8 cellular contexts compared by ENCODE assay signal in genomic region chr10:119686465-119687191, GRCh38. TPM values are rescaled to one million over a fixed set of nuclear protein-coding genes. Genes with fewer than 3 reads are reported as not detected.
DNase-seq lines count a peak whose midpoint lies in the region; ATAC-seq, FAIRE-seq and TF ChIP-seq lines count a peak whose summit lies in the region.

No MANE protein-coding gene starts in this region.

- CTCF ChIA-PET in WTC11 (lab: Charles Lee), result interaction anchor here (0.7 to 4.3 kb wide), 47 partner anchors 11 to 487 kb away, joined by 3 to 75 read pairs (median 5); partner anchors contain the start of genes BAG3, GRK5, INPP5F and MCMBP

- no peaks in the 10 kb centered on the region; the same call in 1 of the 2 replicates for H3K36me3 Mint-ChIP-seq in WTC11

- POLR2A ChIA-PET in WTC11 (lab: Charles Lee), result interaction anchor here (0.6 to 2.9 kb wide), 11 partner anchors 15 to 173 kb away, joined by 3 to 49 read pairs (median 4); partner anchors contain the start of genes BAG3 and INPP5F

- no peaks in the 10 kb centered on the region for H3K36me3 ChIP-seq in bronchial epithelial cell (ENCODE audit: control insufficient read depth, insufficient read depth, low read length)

- peaks cover 4% of the 10 kb centered on the region; the same call in 1 of the 2 replicates for H3K9me3 Mint-ChIP-seq in WTC11

- H3K27me3 ChIP-seq in bronchial epithelial cell (ENCODE audit: control insufficient read depth, insufficient read depth, low read length), result no peaks in the 10 kb centered on the region

- H3K27ac Mint-ChIP-seq in WTC11, result peak overlapping the region; percentile 100

- H3K4me3 Mint-ChIP-seq in WTC11, result peak overlapping the region; percentile 82

- TF ChIP-seq CTCF in GM12872 (IDR thresholded peaks at IDR 0.05; ENCODE audit: insufficient read depth, low read depth, low read length), result peak; percentile 93
- TF ChIP-seq CTCF in WTC11 (IDR thresholded peaks at IDR 0.05), result peak; percentile 89
- peak; percentile 91 for TF ChIP-seq CTCF in bronchial epithelial cell (IDR thresholded peaks at IDR 0.05; ENCODE audit: insufficient read depth, low read length, severe bottlenecking)

- H3K27me3 Mint-ChIP-seq in WTC11 (ENCODE audit: low read depth), result no peaks in the 10 kb centered on the region

- peak overlapping the region; percentile 30 for H3K4me3 ChIP-seq in bronchial epithelial cell (ENCODE audit: low read depth, low read length)
- peak overlapping the region in 1 of 7 experiments; percentile 6 for H3K4me3 ChIP-seq in skin epidermis

- ATAC-seq in HG02678 (IDR thresholded peaks at IDR 0.05; ENCODE audit: unreplicated experiment) (peak; percentile 87), WTC11 (peak; percentile 29)

- DNase-seq in NCI-H1694 treated with DMSO at 0.1 percent for 48 hours (lab: John Stamatoyannopoulos, UW), result peak; percentile 7
- peak; percentile 77 for DNase-seq in WTC11 (ENCODE audit: low spot score)
- peak; percentile 95 for DNase-seq in bronchial epithelial cell (ENCODE audit: low read depth)
- peak; percentile 85 for DNase-seq in iPS-NIHi11 (ENCODE audit: low spot score)
- no peak for DNase-seq in cortex of kidney (lab: John Stamatoyannopoulos, UW)

- H3K27ac ChIP-seq in skin epidermis, result peak overlapping the region in 18 of 21 experiments; percentile 6 to 79 (median 62)

- FAIRE-seq in bronchial epithelial cell (lab: Jason Lieb, UNC), result no peak

- H3K4me1 Mint-ChIP-seq in WTC11, result peaks cover 28% of the 10 kb centered on the region

TF ChIP-seq in WTC11, 78 proteins besides CTCF, POLR2A, EP300 and RAD21 (continues in another document):
- TF ChIP-seq, protein P1, sequence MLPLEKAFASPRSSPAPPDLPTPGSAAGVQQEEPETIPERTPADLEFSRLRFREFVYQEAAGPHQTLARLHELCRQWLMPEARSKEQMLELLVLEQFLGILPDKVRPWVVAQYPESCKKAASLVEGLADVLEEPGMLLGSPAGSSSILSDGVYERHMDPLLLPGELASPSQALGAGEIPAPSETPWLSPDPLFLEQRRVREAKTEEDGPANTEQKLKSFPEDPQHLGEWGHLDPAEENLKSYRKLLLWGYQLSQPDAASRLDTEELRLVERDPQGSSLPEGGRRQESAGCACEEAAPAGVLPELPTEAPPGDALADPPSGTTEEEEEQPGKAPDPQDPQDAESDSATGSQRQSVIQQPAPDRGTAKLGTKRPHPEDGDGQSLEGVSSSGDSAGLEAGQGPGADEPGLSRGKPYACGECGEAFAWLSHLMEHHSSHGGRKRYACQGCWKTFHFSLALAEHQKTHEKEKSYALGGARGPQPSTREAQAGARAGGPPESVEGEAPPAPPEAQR (CRISPR knock-in tag; IDR thresholded peaks at IDR 0.05), result no peak
- peak; percentile 45; the same call in 1 of the 2 replicates for TF ChIP-seq SP1 (CRISPR knock-in tag; conservative IDR thresholded peaks at IDR 0.05)
- TF ChIP-seq GTF2I (CRISPR knock-in tag; conservative IDR thresholded peaks at IDR 0.05), result peak; percentile 84; the same call in 1 of the 2 replicates
- no peak for TF ChIP-seq IRF2 (CRISPR knock-in tag; IDR thresholded peaks at IDR 0.05; ENCODE audit: borderline replicate concordance, low read depth)
- TF ChIP-seq ELF4 (CRISPR knock-in tag; IDR thresholded peaks at IDR 0.05; ENCODE audit: low read depth), result no peak
- TF ChIP-seq ZNF263 (CRISPR knock-in tag; IDR thresholded peaks at IDR 0.05; ENCODE audit: low read depth), result no peak
- TF ChIP-seq STAT6 (CRISPR knock-in tag; conservative IDR thresholded peaks at IDR 0.05; ENCODE audit: low read depth), result no peak
- TF ChIP-seq EMX1 (CRISPR knock-in tag; IDR thresholded peaks at IDR 0.05), result no peak
- TF ChIP-seq, protein P2, sequence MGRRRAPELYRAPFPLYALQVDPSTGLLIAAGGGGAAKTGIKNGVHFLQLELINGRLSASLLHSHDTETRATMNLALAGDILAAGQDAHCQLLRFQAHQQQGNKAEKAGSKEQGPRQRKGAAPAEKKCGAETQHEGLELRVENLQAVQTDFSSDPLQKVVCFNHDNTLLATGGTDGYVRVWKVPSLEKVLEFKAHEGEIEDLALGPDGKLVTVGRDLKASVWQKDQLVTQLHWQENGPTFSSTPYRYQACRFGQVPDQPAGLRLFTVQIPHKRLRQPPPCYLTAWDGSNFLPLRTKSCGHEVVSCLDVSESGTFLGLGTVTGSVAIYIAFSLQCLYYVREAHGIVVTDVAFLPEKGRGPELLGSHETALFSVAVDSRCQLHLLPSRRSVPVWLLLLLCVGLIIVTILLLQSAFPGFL (CRISPR knock-in tag; IDR thresholded peaks at IDR 0.05; ENCODE audit: borderline replicate concordance), result no peak
- TF ChIP-seq, protein P3, sequence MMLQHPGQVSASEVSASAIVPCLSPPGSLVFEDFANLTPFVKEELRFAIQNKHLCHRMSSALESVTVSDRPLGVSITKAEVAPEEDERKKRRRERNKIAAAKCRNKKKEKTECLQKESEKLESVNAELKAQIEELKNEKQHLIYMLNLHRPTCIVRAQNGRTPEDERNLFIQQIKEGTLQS (CRISPR knock-in tag; conservative IDR thresholded peaks at IDR 0.05), result no peak
- no peak for TF ChIP-seq ZNF512 (CRISPR knock-in tag; IDR thresholded peaks at IDR 0.05; ENCODE audit: borderline replicate concordance)
- TF ChIP-seq NFE2L1 (CRISPR knock-in tag; IDR thresholded peaks at IDR 0.05), result no peak
- TF ChIP-seq, protein P4, sequence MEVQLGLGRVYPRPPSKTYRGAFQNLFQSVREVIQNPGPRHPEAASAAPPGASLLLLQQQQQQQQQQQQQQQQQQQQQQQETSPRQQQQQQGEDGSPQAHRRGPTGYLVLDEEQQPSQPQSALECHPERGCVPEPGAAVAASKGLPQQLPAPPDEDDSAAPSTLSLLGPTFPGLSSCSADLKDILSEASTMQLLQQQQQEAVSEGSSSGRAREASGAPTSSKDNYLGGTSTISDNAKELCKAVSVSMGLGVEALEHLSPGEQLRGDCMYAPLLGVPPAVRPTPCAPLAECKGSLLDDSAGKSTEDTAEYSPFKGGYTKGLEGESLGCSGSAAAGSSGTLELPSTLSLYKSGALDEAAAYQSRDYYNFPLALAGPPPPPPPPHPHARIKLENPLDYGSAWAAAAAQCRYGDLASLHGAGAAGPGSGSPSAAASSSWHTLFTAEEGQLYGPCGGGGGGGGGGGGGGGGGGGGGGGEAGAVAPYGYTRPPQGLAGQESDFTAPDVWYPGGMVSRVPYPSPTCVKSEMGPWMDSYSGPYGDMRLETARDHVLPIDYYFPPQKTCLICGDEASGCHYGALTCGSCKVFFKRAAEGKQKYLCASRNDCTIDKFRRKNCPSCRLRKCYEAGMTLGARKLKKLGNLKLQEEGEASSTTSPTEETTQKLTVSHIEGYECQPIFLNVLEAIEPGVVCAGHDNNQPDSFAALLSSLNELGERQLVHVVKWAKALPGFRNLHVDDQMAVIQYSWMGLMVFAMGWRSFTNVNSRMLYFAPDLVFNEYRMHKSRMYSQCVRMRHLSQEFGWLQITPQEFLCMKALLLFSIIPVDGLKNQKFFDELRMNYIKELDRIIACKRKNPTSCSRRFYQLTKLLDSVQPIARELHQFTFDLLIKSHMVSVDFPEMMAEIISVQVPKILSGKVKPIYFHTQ (CRISPR knock-in tag; IDR thresholded peaks at IDR 0.05), result no peak
- TF ChIP-seq CBFB (CRISPR knock-in tag; IDR thresholded peaks at IDR 0.05; ENCODE audit: low read depth), result no peak
- 0 out of 2 replicates have a peak, but pooled peaks have one; percentile 44 for TF ChIP-seq PRRX2 (CRISPR knock-in tag; IDR thresholded peaks at IDR 0.05)
- TF ChIP-seq, protein P5, sequence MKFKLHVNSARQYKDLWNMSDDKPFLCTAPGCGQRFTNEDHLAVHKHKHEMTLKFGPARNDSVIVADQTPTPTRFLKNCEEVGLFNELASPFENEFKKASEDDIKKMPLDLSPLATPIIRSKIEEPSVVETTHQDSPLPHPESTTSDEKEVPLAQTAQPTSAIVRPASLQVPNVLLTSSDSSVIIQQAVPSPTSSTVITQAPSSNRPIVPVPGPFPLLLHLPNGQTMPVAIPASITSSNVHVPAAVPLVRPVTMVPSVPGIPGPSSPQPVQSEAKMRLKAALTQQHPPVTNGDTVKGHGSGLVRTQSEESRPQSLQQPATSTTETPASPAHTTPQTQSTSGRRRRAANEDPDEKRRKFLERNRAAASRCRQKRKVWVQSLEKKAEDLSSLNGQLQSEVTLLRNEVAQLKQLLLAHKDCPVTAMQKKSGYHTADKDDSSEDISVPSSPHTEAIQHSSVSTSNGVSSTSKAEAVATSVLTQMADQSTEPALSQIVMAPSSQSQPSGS (CRISPR knock-in tag; IDR thresholded peaks at IDR 0.05; ENCODE audit: borderline replicate concordance, low read depth), result no peak

RNA-seq across cellular contexts. Expression of gene BAG3, which starts 35.4 kb away (rescaled TPM):
- total RNA-seq in WTC11 (2021), result 15.7 to 16.8 TPM (median 15.9 TPM) in 3 replicates
- total RNA-seq in bronchial epithelial cell, result 6.4 and 7.1 TPM in 2 replicates

RNA-seq across cellular contexts. Expression of gene INPP5F, which starts 39.2 kb away (rescaled TPM):
- 79.3 to 83.3 TPM (median 80.6 TPM) in 3 replicates for total RNA-seq in WTC11 (2021)
- total RNA-seq in bronchial epithelial cell, result 10.1 and 11.6 TPM in 2 replicates
